20 cellular contexts compared by ENCODE assay signal in the genomic region with DNA sequence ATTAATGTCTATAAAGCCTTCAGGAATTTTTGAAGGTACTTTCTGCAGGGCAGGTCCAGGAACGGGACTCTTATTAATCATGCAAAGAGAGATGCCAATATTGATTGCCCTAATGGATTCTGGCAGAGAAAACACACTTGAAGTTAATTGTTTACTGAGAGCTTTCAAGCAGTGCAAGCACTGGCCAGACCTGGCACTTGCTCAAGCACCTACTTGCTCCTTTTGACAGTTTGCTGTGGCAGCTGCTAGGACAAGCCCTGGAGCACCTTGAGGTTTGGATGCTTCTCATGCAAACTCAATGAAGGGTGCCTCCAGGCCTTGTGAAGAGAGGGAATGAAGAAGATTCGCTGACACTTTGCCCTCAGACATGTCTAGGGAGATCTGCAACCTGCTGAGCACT.
DNase-seq lines count a peak whose midpoint lies in the region; ATAC-seq and TF ChIP-seq lines count a peak whose summit lies in the region.
"Had no signal": no experiment of that assay in that cellular context is flagged by ENCODE, and none has a peak within 500 bp of the region (broad histone marks: within the 10 kb centered on the region; RNA-seq: fewer than 3 reads in every experiment).

No MANE protein-coding gene starts in this region.

- H3K4me3 ChIP-seq in neural progenitor cell, result no peak overlapping the region
- H3K4me3 ChIP-seq: right atrium auricular region had no signal

- H3K4me1 Mint-ChIP-seq in IgD-negative memory B cell (peaks cover 65 to 74% (median 67%) of the 10 kb centered on the region in 3 donors), memory B cell (peaks cover 57% of the 10 kb centered on the region), neural progenitor cell (peaks cover 14% of the 10 kb centered on the region)

- H3K36me3 ChIP-seq in neural progenitor cell, result no peaks in the 10 kb centered on the region
- H3K36me3 ChIP-seq: right atrium auricular region had no signal

- H3K9me3 Mint-ChIP-seq in IgD-negative memory B cell (no peaks in the 10 kb centered on the region), memory B cell (no peaks in the 10 kb centered on the region), neural progenitor cell (no peaks in the 10 kb centered on the region)
- H3K9me3 Mint-ChIP-seq: activated T-helper 1 cell treated with anti-CD3 and anti-CD28 coated beads, Interleukin-12 subunit alpha, Interleukin-12 subunit beta, Interleukin-2, Interleukin-4 antibody, amounts not matched to agents 30 ng/mL and 10 ng/mL and 1 ng/mL, durations not matched to agents 14 hours and 24 hours and 36 hours; HFFc6; naive B cell; stimulated activated naive CD8-positive, alpha-beta T cell treated with anti-CD3 and anti-CD28 coated beads, Interleukin-15, Interleukin-2, amounts not matched to agents 100 ng/mL and 50 ng/mL, for 24 hours had no signal

- no peaks in the 10 kb centered on the region for H3F3A ChIP-seq in neural progenitor cell (ENCODE audit: low read depth)

- H3K4me3 Mint-ChIP-seq in IgD-negative memory B cell, result peak overlapping the region in 2 of 4 donors; percentile 28 to 72
- no peak overlapping the region for H3K4me3 Mint-ChIP-seq in memory B cell
- no peak overlapping the region for H3K4me3 Mint-ChIP-seq in neural progenitor cell
- H3K4me3 Mint-ChIP-seq: activated T-helper 1 cell treated with anti-CD3 and anti-CD28 coated beads, Interleukin-12 subunit alpha, Interleukin-12 subunit beta, Interleukin-2, Interleukin-4 antibody, amounts not matched to agents 30 ng/mL and 10 ng/mL and 1 ng/mL, durations not matched to agents 14 hours and 24 hours and 36 hours; HFFc6; stimulated activated naive CD8-positive, alpha-beta T cell treated with anti-CD3 and anti-CD28 coated beads, Interleukin-15, Interleukin-2, amounts not matched to agents 100 ng/mL and 50 ng/mL, for 24 hours had no signal

- H3K9ac ChIP-seq in neural progenitor cell, result no peak overlapping the region

- H3K79me2 ChIP-seq in neural progenitor cell (ENCODE audit: low read depth), result peaks cover 11% of the 10 kb centered on the region

- peak overlapping the region in 2 of 3 donors; percentile 57 to 59 for H3K27ac Mint-ChIP-seq in IgD-negative memory B cell
- peak overlapping the region; percentile 80 for H3K27ac Mint-ChIP-seq in memory B cell
- H3K27ac Mint-ChIP-seq in neural progenitor cell, result no peak overlapping the region
- H3K27ac Mint-ChIP-seq: activated T-helper 1 cell treated with anti-CD3 and anti-CD28 coated beads, Interleukin-12 subunit alpha, Interleukin-12 subunit beta, Interleukin-2, Interleukin-4 antibody, amounts not matched to agents 30 ng/mL and 10 ng/mL and 1 ng/mL, durations not matched to agents 14 hours and 24 hours and 36 hours; HFFc6; stimulated activated naive CD8-positive, alpha-beta T cell treated with anti-CD3 and anti-CD28 coated beads, Interleukin-15, Interleukin-2, amounts not matched to agents 100 ng/mL and 50 ng/mL, for 24 hours had no signal

- no peak overlapping the region for H3K4me2 ChIP-seq in neural progenitor cell

- no peak overlapping the region for H2AFZ ChIP-seq in neural progenitor cell (replicated peaks)

- CTCF ChIA-PET in RWPE1 (lab: Yijun Ruan, JAX), result interaction anchor here (0.5 kb wide), 1 partner anchor 495 kb away, joined by 3 read pairs; no protein-coding TSS in a partner anchor

- DNase-seq in DMS79 (lab: John Stamatoyannopoulos, UW), result peak; percentile 97
- DNase-seq in RWPE1 (ENCODE audit: low spot score), result no peak
- no peak for DNase-seq in memory B cell (ENCODE audit: low spot score in 2 of 2)
- DNase-seq in T-helper 1 cell, result no peak
- no peak for DNase-seq in left cardiac atrium
- no peak for DNase-seq in neural progenitor cell (ENCODE audit: low spot score)
- DNase-seq: activated CD4-positive, CD25-positive, alpha-beta regulatory T cell treated with anti-CD3 and anti-CD28 coated beads, Interleukin-2, amount 50 U/mL, for 72 hours; anterior cingulate cortex; foreskin melanocyte; GF-D8; HFFc6; islet precursor cell; naive B cell; NCI-H1694; stimulated activated CD4-positive, alpha-beta T cell treated with anti-CD3 and anti-CD28 coated beads, Interleukin-4, amount 100 ng/mL, for 4 hours had no signal

- intact Hi-C loops in left cardiac atrium (cut with DNase I), result no loop called here

- TF ChIP-seq CTCF in RWPE1 (conservative IDR thresholded peaks at IDR 0.05; ENCODE audit: low read depth) (no peak), neural progenitor cell (IDR thresholded peaks at IDR 0.05) (no peak)

- H3K9me3 ChIP-seq in neural progenitor cell (ENCODE audit: low read depth), result no peaks in the 10 kb centered on the region
- H3K9me3 ChIP-seq: right atrium auricular region had no signal

- H3K27me3 ChIP-seq in neural progenitor cell, result no peaks in the 10 kb centered on the region
- H3K27me3 ChIP-seq: right atrium auricular region had no signal

- no peak for ATAC-seq in memory B cell (ENCODE audit: low read depth)
- ATAC-seq in left cardiac atrium, result no peak
- ATAC-seq in activated CD4-positive, CD25-positive, alpha-beta regulatory T cell treated with anti-CD3 and anti-CD28 coated beads, Interleukin-2, amount 50 U/mL, for 24 hours, result no peak

- POLR2A ChIA-PET in RWPE1 (lab: Yijun Ruan, JAX; ENCODE audit: low non-redundant PET), result no interaction called here

- H4K20me1 ChIP-seq in neural progenitor cell (ENCODE audit: low read depth), result peaks cover 15% of the 10 kb centered on the region

- peaks cover 1% of the 10 kb centered on the region for H3K27me3 Mint-ChIP-seq in IgD-negative memory B cell
- no peaks in the 10 kb centered on the region for H3K27me3 Mint-ChIP-seq in memory B cell
- peaks cover 2% of the 10 kb centered on the region for H3K27me3 Mint-ChIP-seq in neural progenitor cell (ENCODE audit: insufficient read depth, low read depth)
- H3K27me3 Mint-ChIP-seq: naive B cell; stimulated activated naive CD8-positive, alpha-beta T cell treated with anti-CD3 and anti-CD28 coated beads, Interleukin-15, Interleukin-2, amounts not matched to agents 100 ng/mL and 50 ng/mL, for 24 hours had no signal

- H3K36me3 Mint-ChIP-seq in IgD-negative memory B cell, result no peaks in the 10 kb centered on the region
- H3K36me3 Mint-ChIP-seq in memory B cell, result no peaks in the 10 kb centered on the region
- H3K36me3 Mint-ChIP-seq in neural progenitor cell, result no peaks in the 10 kb centered on the region
- H3K36me3 Mint-ChIP-seq: naive B cell had no signal

- peak overlapping the region; percentile 74 for H3K27ac ChIP-seq in RWPE1
- H3K27ac ChIP-seq in neural progenitor cell, result no peak overlapping the region
- H3K27ac ChIP-seq: right atrium auricular region had no signal

- H3K4me1 ChIP-seq in neural progenitor cell, result peaks cover 10% of the 10 kb centered on the region
- H3K4me1 ChIP-seq: right atrium auricular region had no signal
